15 cellular contexts compared by ENCODE assay signal in genomic region chr4:83138979-83139378, GRCh38. TPM values are rescaled to one million over a fixed set of nuclear protein-coding genes. Genes with fewer than 3 reads are reported as not detected.
DNase-seq lines count a peak whose midpoint lies in the region; ATAC-seq and FAIRE-seq lines count a peak whose summit lies in the region.
"Had no signal": no experiment of that assay in that cellular context is flagged by ENCODE, and none has a peak within 500 bp of the region (broad histone marks: within the 10 kb centered on the region; RNA-seq: fewer than 3 reads in every experiment).

No MANE protein-coding gene starts in this region.

- H3K4me3 ChIP-seq in CD4-positive, alpha-beta memory T cell (ENCODE audit: low read length in 2 of 2) = no peak overlapping the region
- H3K4me3 ChIP-seq: HAP-1 had no signal

- H3K27me3 Mint-ChIP-seq in CD4-positive, alpha-beta memory T cell = no peaks in the 10 kb centered on the region
- H3K27me3 Mint-ChIP-seq in activated CD4-positive, alpha-beta memory T cell treated with anti-CD3 and anti-CD28 coated beads, Interleukin-2, amount 10 ng/mL, durations not matched to agents 7 days and 5 days = peaks cover 9% of the 10 kb centered on the region
- no peaks in the 10 kb centered on the region for H3K27me3 Mint-ChIP-seq in naive B cell

- H3K9me3 ChIP-seq in CD4-positive, alpha-beta memory T cell (ENCODE audit: control insufficient read depth in 1 of 2, low read length in 2 of 2) = no peaks in the 10 kb centered on the region
- H3K9me3 ChIP-seq: HAP-1 had no signal

- POLR2A ChIA-PET in CD4-positive, alpha-beta memory T cell (lab: Charles Lee; ENCODE audit: partially characterized antibody) = interaction anchor here (0.7 kb wide), 1 partner anchor 14 kb away, joined by 4 read pairs; no protein-coding TSS in a partner anchor
- POLR2A ChIA-PET in activated CD4-positive, alpha-beta memory T cell treated with anti-CD3 and anti-CD28 coated beads, Interleukin-2, amount 10 ng/mL, durations not matched to agents 7 days and 5 days (lab: Charles Lee) = no interaction called here

- in situ Hi-C loops in ACHN (cut with HindIII; ENCODE audit: low pct_ligation_motif_present, low pct_unique_long_range_greater_than_20kb, low sequenced_read_pairs) = no loop called here

- ATAC-seq in HG02610 (IDR thresholded peaks at IDR 0.05; ENCODE audit: unreplicated experiment) (peak; percentile 57), naive B cell (ENCODE audit: low read depth in 2 of 2) (peak; percentile 64 to 68)

- H3K36me3 Mint-ChIP-seq in CD4-positive, alpha-beta memory T cell = peaks cover 4 to 15% of the 10 kb centered on the region in 2 donors
- H3K36me3 Mint-ChIP-seq in activated CD4-positive, alpha-beta memory T cell treated with anti-CD3 and anti-CD28 coated beads, Interleukin-2, amount 10 ng/mL, durations not matched to agents 7 days and 5 days (ENCODE audit: low read depth) = peaks cover 25% of the 10 kb centered on the region
- peaks cover 11 to 22% of the 10 kb centered on the region in 2 donors for H3K36me3 Mint-ChIP-seq in naive B cell

- peaks cover 0 to 16% (median 7%) of the 10 kb centered on the region in 8 donors for H3K9me3 Mint-ChIP-seq in CD4-positive, alpha-beta memory T cell
- peaks cover 26% of the 10 kb centered on the region for H3K9me3 Mint-ChIP-seq in activated CD4-positive, alpha-beta memory T cell treated with anti-CD3 and anti-CD28 coated beads, Interleukin-2, amount 10 ng/mL, durations not matched to agents 7 days and 5 days
- peaks cover 3 to 44% (median 20%) of the 10 kb centered on the region in 7 donors for H3K9me3 Mint-ChIP-seq in naive B cell

- no peak for DNase-seq in CD4-positive, alpha-beta memory T cell
- DNase-seq in activated CD4-positive, alpha-beta memory T cell treated with anti-CD3 and anti-CD28 coated beads, Interleukin-2, amount 10 ng/mL, durations not matched to agents 7 days and 5 days = peak; percentile 37
- DNase-seq in naive B cell (no peak), NCI-H446 (lab: John Stamatoyannopoulos, UW) (no peak), ACHN (no peak), urothelium cell line (ENCODE audit: low spot score) (no peak)
- DNase-seq in effector CD8-positive, alpha-beta T cell (lab: John Stamatoyannopoulos, UW) = no peak
- DNase-seq: AML-193, mammary epithelial cell, NCI-H1436 treated with DMSO at 0.1 percent for 48 hours, NCI-H69, RPMI8226 had no signal

- intact Hi-C loops in CD4-positive, alpha-beta memory T cell (cut with micrococcal nuclease) = no loop called here

- peak overlapping the region in 5 of 7 donors; percentile 48 to 82 (median 66) for H3K27ac Mint-ChIP-seq in CD4-positive, alpha-beta memory T cell
- peak overlapping the region; percentile 45 for H3K27ac Mint-ChIP-seq in activated CD4-positive, alpha-beta memory T cell treated with anti-CD3 and anti-CD28 coated beads, Interleukin-2, amount 10 ng/mL, durations not matched to agents 7 days and 5 days
- H3K27ac Mint-ChIP-seq in naive B cell = peak overlapping the region in 5 of 6 donors; percentile 12 to 89 (median 30)

- H3K27me3 ChIP-seq in CD4-positive, alpha-beta memory T cell (ENCODE audit: insufficient read depth, low read length) = no peaks in the 10 kb centered on the region

- peaks cover 12% of the 10 kb centered on the region for H3K4me1 ChIP-seq in CD4-positive, alpha-beta memory T cell (ENCODE audit: insufficient read depth, low read length)
- H3K4me1 ChIP-seq: HAP-1, parathyroid adenoma had no signal

- CTCF ChIA-PET in CD4-positive, alpha-beta memory T cell (lab: Charles Lee; ENCODE audit: partially characterized antibody) = interaction anchor here (1.0 to 2.5 kb wide), 5 partner anchors 14 to 113 kb away, joined by 3 to 13 read pairs (median 5); no protein-coding TSS in a partner anchor
- CTCF ChIA-PET in activated CD4-positive, alpha-beta memory T cell treated with anti-CD3 and anti-CD28 coated beads, Interleukin-2, amount 10 ng/mL, durations not matched to agents 7 days and 5 days (lab: Charles Lee) = interaction anchor here (1.1 to 1.5 kb wide), 2 partner anchors 29 to 55 kb away, joined by 3 to 4 read pairs; no protein-coding TSS in a partner anchor

- H3K27ac ChIP-seq in CD4-positive, alpha-beta memory T cell (ENCODE audit: low read depth, low read length) = no peak overlapping the region
- H3K27ac ChIP-seq: parathyroid adenoma had no signal

- no peak overlapping the region for H3K4me3 Mint-ChIP-seq in CD4-positive, alpha-beta memory T cell
- no peak overlapping the region for H3K4me3 Mint-ChIP-seq in activated CD4-positive, alpha-beta memory T cell treated with anti-CD3 and anti-CD28 coated beads, Interleukin-2, amount 10 ng/mL, durations not matched to agents 7 days and 5 days
- peak overlapping the region in 5 of 8 donors; percentile 15 to 69 (median 47) for H3K4me3 Mint-ChIP-seq in naive B cell

- H3K4me1 Mint-ChIP-seq in CD4-positive, alpha-beta memory T cell = peaks cover 13 to 26% (median 17%) of the 10 kb centered on the region in 4 donors
- H3K4me1 Mint-ChIP-seq in activated CD4-positive, alpha-beta memory T cell treated with anti-CD3 and anti-CD28 coated beads, Interleukin-2, amount 10 ng/mL, durations not matched to agents 7 days and 5 days = peaks cover 21% of the 10 kb centered on the region
- H3K4me1 Mint-ChIP-seq in naive B cell = peaks cover 36 to 64% (median 50%) of the 10 kb centered on the region in 3 donors

- H3K36me3 ChIP-seq in CD4-positive, alpha-beta memory T cell (ENCODE audit: insufficient read depth, low read length) = no peaks in the 10 kb centered on the region
- H3K36me3 ChIP-seq: HAP-1 had no signal

- FAIRE-seq in urothelium cell line (lab: Jason Lieb, UNC) = no peak

RNA-seq across cellular contexts. Expression of gene PLAC8, which starts 24.4 kb away (rescaled TPM):
- total RNA-seq in CD4-positive, alpha-beta memory T cell = 100 to 1,000 TPM; 148 to 150 TPM
- polyA plus RNA-seq in CD4-positive, alpha-beta memory T cell = 100 to 1,000 TPM; 378 to 424 TPM
- 100 to 1,000 TPM; 182 to 183 TPM for total RNA-seq in activated CD4-positive, alpha-beta memory T cell treated with anti-CD3 and anti-CD28 coated beads, Interleukin-2, amount 10 ng/mL, durations not matched to agents 7 days and 5 days
- 1,000 to 10,000 TPM in 3 of 6 donors, 100 to 1,000 TPM in 3; 826 to 1,431 (median 949) TPM for polyA plus RNA-seq in naive B cell (ENCODE audit: low read depth in 6 of 6)

Comparison
In these comparisons a context has a peak if more than half of its experiments do, and no peak if none do; other contexts are left out.
1. H3K4me3 Mint-ChIP-seq: peak in naive B cell (5 of 8); none in CD4-positive, alpha-beta memory T cell (0 of 8) and activated CD4-positive, alpha-beta memory T cell treated with anti-CD3 and anti-CD28 coated beads, Interleukin-2, amount 10 ng/mL, durations not matched to agents 7 days and 5 days (single experiment).
2. Peak in every context shown above with its lines, with median percentiles within 50 percentile points of each other: H3K27ac Mint-ChIP-seq.